Comparison of ENCODE assay signal across 17 cellular contexts in the genomic region with DNA sequence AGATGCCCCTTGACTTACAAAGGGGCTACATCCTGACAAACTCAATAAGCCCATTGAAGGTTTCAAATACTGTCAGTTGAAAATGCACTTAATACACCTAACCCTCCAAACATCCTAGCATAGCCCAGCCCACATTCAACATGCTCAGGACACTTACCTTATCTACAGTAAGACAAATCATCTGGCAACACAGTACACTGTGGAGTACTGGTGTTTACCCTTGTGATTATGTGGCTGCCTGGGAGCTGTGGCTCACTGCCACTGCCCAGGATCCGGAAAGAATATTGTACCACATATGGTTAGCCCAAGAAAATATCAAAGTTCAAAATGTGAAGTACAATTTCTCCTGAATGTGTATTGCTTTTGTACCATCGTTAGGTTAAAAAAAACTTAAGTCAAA.
"Had no signal": no experiment of that assay in that cellular context is flagged by ENCODE, and none has a peak within 500 bp of the region (broad histone marks: within the 10 kb centered on the region; RNA-seq: fewer than 3 reads in every experiment).

No MANE protein-coding gene starts in this region.

- H3K27ac ChIP-seq: neural progenitor cell, ovary, right atrium auricular region, stomach, thoracic aorta, transverse colon had no signal

- DNase-seq: cortex of kidney; effector memory CD4-positive, alpha-beta T cell; kidney; left cardiac atrium; nucleus accumbens; ovary; small intestine; stimulated activated CD4-positive, alpha-beta T cell treated with anti-CD3 and anti-CD28 coated beads, Interleukin-12 subunit alpha, Interleukin-12 subunit beta, amount 100 ng/mL, for 4 hours; stimulated activated naive CD4-positive, alpha-beta T cell; stomach; substantia nigra; transverse colon had no signal

- H3K9me3 ChIP-seq: ovary, stomach, thoracic aorta, transverse colon had no signal

- H3K36me3 ChIP-seq: neural progenitor cell, ovary, right atrium auricular region, stomach, thoracic aorta, transverse colon had no signal

- H3K27me3 ChIP-seq: neural progenitor cell, ovary, right atrium auricular region, stomach, transverse colon had no signal

- H3K4me1 ChIP-seq: neural progenitor cell, right atrium auricular region, transverse colon had no signal

- H3K4me3 ChIP-seq: neural progenitor cell, ovary, right atrium auricular region, stomach, thoracic aorta, transverse colon had no signal

- ATAC-seq: esophagus mucosa; natural killer cell treated with Interleukin-12 subunit alpha and Interleukin-12 subunit beta and Interleukin-15 and Interleukin-18, amount 100 ng/mL, for 72 hours had no signal
